ENCODE assay signal across 17 cellular contexts in the genomic region with DNA sequence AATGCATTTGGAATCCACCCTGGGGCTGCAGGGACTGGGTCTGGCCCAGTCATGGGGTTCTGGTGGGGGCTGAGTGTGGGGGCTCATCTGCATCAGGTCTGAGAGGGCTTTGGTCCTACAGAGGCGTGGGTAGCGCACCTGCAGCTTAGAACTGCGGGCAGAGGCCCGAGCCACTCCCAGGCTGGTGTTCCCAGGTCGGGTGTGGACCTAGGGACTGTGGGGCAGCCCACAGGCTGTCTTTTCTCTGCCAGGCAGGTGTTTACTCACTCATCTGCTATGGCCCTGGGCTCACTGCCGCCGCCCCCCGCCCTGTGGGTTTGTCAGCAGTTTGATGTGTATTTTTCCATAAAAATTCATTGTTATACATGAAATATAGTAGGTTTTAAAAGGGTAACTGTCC. TPM values are rescaled to one million over a fixed set of nuclear protein-coding genes. Genes with fewer than 3 reads are reported as not detected.
DNase-seq lines count a peak whose midpoint lies in the region; ATAC-seq, FAIRE-seq and TF ChIP-seq lines count a peak whose summit lies in the region.
"Had no signal": no experiment of that assay in that cellular context is flagged by ENCODE, and none has a peak within 500 bp of the region (broad histone marks: within the 10 kb centered on the region; RNA-seq: fewer than 3 reads in every experiment).

No MANE protein-coding gene starts in this region.

- H3K36me3 ChIP-seq in kidney (ENCODE audit: control insufficient read depth in 1 of 2, insufficient read depth in 2 of 2, low read length in 2 of 2) (peaks cover 0 to 3% of the 10 kb centered on the region in 2 donors), aorta (ENCODE audit: control insufficient read depth in 1 of 2, insufficient read depth in 2 of 2, low read length in 1 of 2) (no peaks in the 10 kb centered on the region)

- H3K27ac ChIP-seq in kidney (ENCODE audit: low read depth in 2 of 2, low read length in 2 of 2) (no peak overlapping the region), aorta (ENCODE audit: low read depth in 1 of 2, low read length in 2 of 2) (no peak overlapping the region)
- H3K27ac ChIP-seq: 22Rv1 had no signal

- H3K4me3 ChIP-seq in kidney (ENCODE audit: low read length in 2 of 2) (no peak overlapping the region), aorta (ENCODE audit: low read length in 2 of 2) (no peak overlapping the region)

- TF ChIP-seq CTCF in kidney (IDR thresholded peaks at IDR 0.05; ENCODE audit: borderline replicate concordance, extremely low read depth, insufficient read depth) = no peak

- H3K9me3 ChIP-seq in kidney (ENCODE audit: control insufficient read depth in 1 of 2, low read length in 2 of 2) = no peaks in the 10 kb centered on the region
- H3K9me3 ChIP-seq in aorta (ENCODE audit: control insufficient read depth, low read length) = no peaks in the 10 kb centered on the region

- no peak for ATAC-seq in aorta (ENCODE audit: low FRiP score)
- ATAC-seq: CD8-positive, alpha-beta T cell had no signal

- WGBS in aorta, 2 donors = 93 to 94% methylated on average over 8 of the region's 8 CpGs

- no peaks in the 10 kb centered on the region for H3K4me1 ChIP-seq in kidney (ENCODE audit: control insufficient read depth in 1 of 2, insufficient read depth in 1 of 2, low read depth in 1 of 2, low read length in 2 of 2)
- no peaks in the 10 kb centered on the region for H3K4me1 ChIP-seq in aorta (ENCODE audit: control insufficient read depth in 1 of 2, insufficient read depth in 2 of 2, low read length in 2 of 2)

- FAIRE-seq in kidney (lab: Jason Lieb, UNC) = no peak
- FAIRE-seq: GM19239 had no signal

- intact Hi-C loops in kidney (cut with DNase I) = no loop called here
- intact Hi-C loops in posterior vena cava (cut with DNase I) = loop anchor here in 1 of 2 donors (10.0 kb wide), 1 partner anchor 146 kb away; a partner anchor contains a TSS
- intact Hi-C loops in aorta (cut with DNase I) = no loop called here

- no peak overlapping the region for H3K9ac ChIP-seq in kidney (ENCODE audit: low read length in 2 of 2)

- H3K27me3 ChIP-seq in aorta (ENCODE audit: control insufficient read depth in 1 of 2, insufficient read depth in 2 of 2, low read length in 1 of 2) = no peaks in the 10 kb centered on the region

- DNase-seq in NCI-H748 (lab: John Stamatoyannopoulos, UW; ENCODE audit: unreplicated experiment) = peak; percentile 16
- DNase-seq in NCI-H748 treated with DMSO at 0.1 percent for 48 hours (lab: John Stamatoyannopoulos, UW) = no peak
- peak; percentile 48 for DNase-seq in kidney
- peak; percentile 77 for DNase-seq in posterior vena cava (ENCODE audit: low spot score)
- DNase-seq in aorta = peak; percentile 23 to 65
- no peak for DNase-seq in NCI-H2227 (lab: John Stamatoyannopoulos, UW; ENCODE audit: unreplicated experiment)
- DNase-seq in D341Med (ENCODE audit: low spot score) = no peak
- DNase-seq: CD8-positive, alpha-beta T cell; COR-L47; DND-41; GDM1; GOT3; H9 had no signal

RNA-seq across cellular contexts. Expression of a gene that starts 27.0 kb away (rescaled TPM):
- total RNA-seq in kidney (21.6 TPM), posterior vena cava (10 to 100 TPM; 11.9 to 18.5 TPM), aorta (10 to 100 TPM; 16.3 to 35.3 TPM)
- polyA plus RNA-seq in kidney (ENCODE audit: insufficient read depth, low read depth, low replicate concordance) (4.2 TPM), aorta (under 1 TPM; 0.13 to 0.15 TPM)
- total RNA-seq: HT-29 had no signal
- polyA plus RNA-seq: BJ had no signal

Comparison
In these comparisons a context has a peak if more than half of its experiments do, and no peak if none do; other contexts are left out.
1. DNase-seq: peak in NCI-H748 (single experiment), kidney (single experiment), posterior vena cava (single experiment) and aorta (2 of 2); none in NCI-H748 treated with DMSO at 0.1 percent for 48 hours (single experiment), NCI-H2227 (single experiment) and D341Med (single experiment).